ENCODE assay signal across 11 cellular contexts in the genomic region with DNA sequence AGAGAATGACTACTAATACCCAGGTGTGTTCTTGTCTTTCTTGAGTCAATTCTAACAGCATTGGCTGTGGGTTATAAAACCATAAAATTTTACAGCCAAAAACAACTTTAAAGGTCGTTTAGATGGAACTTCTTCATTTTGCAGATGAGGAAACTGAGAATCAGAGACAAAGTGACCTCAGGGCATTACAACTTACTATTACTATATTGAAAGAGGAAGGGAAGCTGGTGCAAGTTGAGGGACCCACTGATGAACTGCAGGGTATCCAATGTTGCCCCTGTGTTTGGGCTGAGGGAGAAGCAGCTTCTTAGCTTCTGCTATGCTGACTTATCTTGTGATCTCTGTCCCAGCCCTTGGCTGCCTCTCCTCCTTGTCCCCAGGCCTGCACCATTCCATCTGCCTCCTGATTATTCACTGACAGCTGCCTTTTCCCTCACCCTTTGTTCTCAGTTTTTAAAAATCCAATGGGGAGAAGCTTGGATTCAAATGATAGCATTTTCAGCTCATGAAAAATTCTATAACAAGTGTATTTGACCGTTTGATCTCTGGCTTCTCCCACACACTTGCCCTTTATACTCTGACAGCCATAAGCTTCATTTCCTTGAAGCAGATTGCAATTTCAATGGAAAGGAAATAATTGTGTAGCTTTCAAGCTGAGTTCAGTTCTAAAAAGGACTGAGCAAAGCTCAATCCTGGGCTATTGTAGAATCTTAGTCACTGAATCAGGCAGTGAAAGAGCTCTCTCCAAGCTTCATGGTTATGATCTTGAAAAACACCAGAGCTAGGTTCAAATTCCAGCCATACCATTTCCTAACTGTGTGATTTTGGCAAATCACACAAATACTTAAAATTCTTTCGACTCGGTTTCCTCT.
DNase-seq lines count a peak whose midpoint lies in the region; ATAC-seq, FAIRE-seq and TF ChIP-seq lines count a peak whose summit lies in the region.
"Had no signal": no experiment of that assay in that cellular context is flagged by ENCODE, and none has a peak within 500 bp of the region (broad histone marks: within the 10 kb centered on the region; RNA-seq: fewer than 3 reads in every experiment).

No MANE protein-coding gene starts in this region.

- no peak overlapping the region for H2BK15ac ChIP-seq in H1 (ENCODE audit: low read length)

- H3K23me2 ChIP-seq in H1 (ENCODE audit: low read depth, low read length), result no peaks in the 10 kb centered on the region

- H3F3A ChIP-seq in PC-9 (ENCODE audit: insufficient read depth, low read depth), result peaks cover 18% of the 10 kb centered on the region
- H3F3A ChIP-seq in MM.1S (ENCODE audit: insufficient read depth, low read length), result no peaks in the 10 kb centered on the region

- TF ChIP-seq POLR2A in H1 (IDR thresholded peaks at IDR 0.05; ENCODE audit: control extremely low read depth in 1 of 2, low read depth in 2 of 2, low read length in 2 of 2), result no peak

- H2BK20ac ChIP-seq in H1 (ENCODE audit: low read length), result no peak overlapping the region

- H3K9me2 ChIP-seq in PC-9 (ENCODE audit: insufficient read depth) (no peaks in the 10 kb centered on the region), MM.1S (replicated peaks; ENCODE audit: insufficient read depth, low read length) (no peaks in the 10 kb centered on the region)

- TF ChIP-seq EP300 in H1 (IDR thresholded peaks at IDR 0.05; ENCODE audit: borderline replicate concordance in 1 of 2, low read depth in 2 of 2, low read length in 2 of 2), result no peak

- H4K5ac ChIP-seq in H1 (ENCODE audit: insufficient read length, low read depth, low read length), result no peak overlapping the region

- H3K4me1 Mint-ChIP-seq in osteocyte (ENCODE audit: unreplicated experiment) (peaks cover 38% of the 10 kb centered on the region), natural killer cell (peaks cover 18 to 19% of the 10 kb centered on the region in 2 donors)

- no peak overlapping the region for H2BK120ac ChIP-seq in H1 (replicated peaks; ENCODE audit: low read depth, low read length)

- no peak overlapping the region for H2BK12ac ChIP-seq in H1 (ENCODE audit: low read depth, low read length)

- H3K56ac ChIP-seq in H1 (replicated peaks; ENCODE audit: insufficient read length, low read depth, low read length), result no peak overlapping the region

- H3K9me3 Mint-ChIP-seq in osteocyte (ENCODE audit: unreplicated experiment) (no peaks in the 10 kb centered on the region), natural killer cell (no peaks in the 10 kb centered on the region)
- H3K9me3 Mint-ChIP-seq: naive B cell had no signal

- intact Hi-C loops in PC-9 (cut with micrococcal nuclease; ENCODE audit: unreplicated experiment) (loop anchor here (5.0 kb wide), 3 partner anchors 148 to 283 kb away; no protein-coding TSS in a partner anchor), natural killer cell (cut with micrococcal nuclease) (loop anchor here (5.0 kb wide), 1 partner anchor 148 kb away; no protein-coding TSS in a partner anchor)

- no peak overlapping the region for H3K23ac ChIP-seq in H1 (ENCODE audit: insufficient read length)

- no peaks in the 10 kb centered on the region for H3K27me3 Mint-ChIP-seq in osteocyte (ENCODE audit: unreplicated experiment)
- H3K27me3 Mint-ChIP-seq in natural killer cell (ENCODE audit: low read depth in 2 of 2), result peaks cover 7 to 18% of the 10 kb centered on the region in 2 donors

- WGBS in H1 (ENCODE audit: extremely low coverage in 1 of 2, insufficient coverage in 1 of 2, insufficient read length in 1 of 2, insufficient replicate concordance in 2 of 2, low coverage in 1 of 2, low lambda C conversion rate in 2 of 2, missing lambda C conversion rate in 1 of 2), 2 experiments, result 80% methylated on average over 4 of the region's 4 CpGs; no CpG with 5 or more reads in 1 of the 2 experiments

- no peaks in the 10 kb centered on the region for H3K36me3 ChIP-seq in PC-9 (ENCODE audit: low read depth)
- no peaks in the 10 kb centered on the region for H3K36me3 ChIP-seq in H1 (ENCODE audit: control insufficient read depth in 2 of 4, insufficient read depth in 4 of 4, low read length in 3 of 4)
- H3K36me3 ChIP-seq in MM.1S (replicated peaks; ENCODE audit: insufficient read depth, low read length), result no peaks in the 10 kb centered on the region
- H3K36me3 ChIP-seq: upper lobe of left lung had no signal

- H3K79me1 ChIP-seq in H1 (ENCODE audit: low read depth, low read length), result no peaks in the 10 kb centered on the region

- H4K20me1 ChIP-seq in PC-9 (ENCODE audit: insufficient read depth) (no peaks in the 10 kb centered on the region), H1 (replicated peaks in 1 of 2; ENCODE audit: control insufficient read depth in 1 of 2, insufficient read depth in 2 of 2, low read length in 2 of 2) (no peaks in the 10 kb centered on the region), MM.1S (ENCODE audit: insufficient read depth, low read length) (no peaks in the 10 kb centered on the region)

- no peak overlapping the region for H2AK5ac ChIP-seq in H1 (ENCODE audit: low read depth, low read length)

- H3K4me2 ChIP-seq in PC-9 (peak overlapping the region; percentile 26; the same call in 1 of the 2 replicates), H1 (ENCODE audit: insufficient read depth in 1 of 2, low read depth in 2 of 2, low read length in 2 of 2) (no peak overlapping the region), MM.1S (ENCODE audit: low read depth, low read length) (no peak overlapping the region)

- CTCF ChIA-PET in PC-9 (lab: Charles Lee) (interaction anchor here (1.1 kb wide), 1 partner anchor 232 kb away, joined by 3 read pairs; no protein-coding TSS in a partner anchor), H1 (lab: Charles Lee; ENCODE audit: partially characterized antibody) (interaction anchor here (0.5 to 1.9 kb wide), 12 partner anchors 11 to 297 kb away, joined by 3 to 6 read pairs (median 4); a partner anchor contains a TSS)

- peak overlapping the region; percentile 35 for H3K27ac Mint-ChIP-seq in osteocyte (ENCODE audit: unreplicated experiment)
- H3K27ac Mint-ChIP-seq in natural killer cell, result no peak overlapping the region
- H3K27ac Mint-ChIP-seq: naive B cell had no signal

- H3K4me3 ChIP-seq in PC-9 (no peak overlapping the region), H1 (ENCODE audit: extremely low read depth in 1 of 4, insufficient read depth in 2 of 4, low read depth in 3 of 4, low read length in 4 of 4) (no peak overlapping the region), MM.1S (ENCODE audit: low read length) (no peak overlapping the region)
- H3K4me3 ChIP-seq: upper lobe of left lung had no signal

- ATAC-seq in natural killer cell (no peak), GM21515 (IDR thresholded peaks at IDR 0.05; ENCODE audit: unreplicated experiment) (no peak)

- H3K79me2 ChIP-seq in PC-9 (ENCODE audit: low read depth), result no peaks in the 10 kb centered on the region
- no peaks in the 10 kb centered on the region for H3K79me2 ChIP-seq in H1 (ENCODE audit: control insufficient read depth in 1 of 2, insufficient read depth in 2 of 2, low read length in 2 of 2)
- no peaks in the 10 kb centered on the region for H3K79me2 ChIP-seq in MM.1S (ENCODE audit: low read length)

- no peak overlapping the region for H2BK5ac ChIP-seq in H1 (ENCODE audit: low read depth, low read length)

- no peaks in the 10 kb centered on the region for H3K27me3 ChIP-seq in PC-9 (ENCODE audit: insufficient read depth, low read depth)
- no peaks in the 10 kb centered on the region for H3K27me3 ChIP-seq in H1 (replicated peaks in 1 of 4; ENCODE audit: control insufficient read depth in 3 of 4, extremely low read depth in 1 of 4, insufficient read depth in 3 of 4, low read length in 3 of 4)
- no peaks in the 10 kb centered on the region for H3K27me3 ChIP-seq in MM.1S (replicated peaks; ENCODE audit: insufficient read depth, low read length)
- H3K27me3 ChIP-seq: upper lobe of left lung had no signal

- peak; percentile 18 for DNase-seq in GM03348 (ENCODE audit: low spot score)
- no peak for DNase-seq in PC-9
- DNase-seq in H1 (ENCODE audit: low read depth in 1 of 2, low spot score in 2 of 2), result no peak
- DNase-seq in osteocyte (ENCODE audit: extremely low spot score, unreplicated experiment), result no peak
- DNase-seq in MM.1S, result no peak
- DNase-seq in GM19239 (ENCODE audit: insufficient read length, low spot score), result no peak
- no peak for DNase-seq in natural killer cell
- DNase-seq: naive B cell; stimulated activated CD4-positive, alpha-beta T cell treated with anti-CD3 and anti-CD28 coated beads, Interleukin-4, amount 100 ng/mL, for 4 hours; upper lobe of left lung had no signal

- H3K14ac ChIP-seq in H1 (ENCODE audit: insufficient read length), result no peak overlapping the region

- H2AFZ ChIP-seq in PC-9 (no peak overlapping the region), H1 (ENCODE audit: low read length) (0 out of 2 replicates have a peak overlapping the region, but pooled peaks have one; percentile 30), MM.1S (ENCODE audit: low read length) (no peak overlapping the region)

- H4K8ac ChIP-seq in H1 (ENCODE audit: extremely low read depth, insufficient read depth, low read length), result no peak overlapping the region

- peaks cover 49% of the 10 kb centered on the region for H3K4me1 ChIP-seq in PC-9 (replicated peaks; ENCODE audit: insufficient read depth)
- no peaks in the 10 kb centered on the region; a peak in 2 of 7 replicates for H3K4me1 ChIP-seq in H1 (replicated peaks in 1 of 4; ENCODE audit: control insufficient read depth in 3 of 4, insufficient read depth in 4 of 4, low read length in 3 of 4)
- no peaks in the 10 kb centered on the region for H3K4me1 ChIP-seq in MM.1S (ENCODE audit: low read length)

- no peak overlapping the region for H3K9ac ChIP-seq in H1 (replicated peaks in 1 of 4; ENCODE audit: extremely low read depth in 1 of 4, low read depth in 3 of 4, low read length in 3 of 4)
- no peak overlapping the region for H3K9ac ChIP-seq in MM.1S (ENCODE audit: low read length)

- BruUV-seq in PC-9 (replicated peaks; lab: Mats Ljungman, UMichigan), result no TSS peak

- H3K9me3 ChIP-seq in PC-9 (ENCODE audit: insufficient read depth, low read depth), result no peaks in the 10 kb centered on the region; the same call in 1 of the 2 replicates
- H3K9me3 ChIP-seq in H1 (ENCODE audit: insufficient read depth in 2 of 2, low read depth in 1 of 2, low read length in 1 of 2), result no peaks in the 10 kb centered on the region
- H3K9me3 ChIP-seq in MM.1S (replicated peaks; ENCODE audit: insufficient read depth, low read length), result no peaks in the 10 kb centered on the region
- H3K9me3 ChIP-seq: upper lobe of left lung had no signal

- H3K27ac ChIP-seq in PC-9 (peak overlapping the region; percentile 34), H1 (ENCODE audit: low read depth, low read length) (no peak overlapping the region), MM.1S (ENCODE audit: low read length) (no peak overlapping the region)

- FAIRE-seq in H1 (lab: Jason Lieb, UNC), result no peak
- FAIRE-seq in GM19239 (lab: Jason Lieb, UNC), result no peak

- H4K91ac ChIP-seq in H1 (replicated peaks; ENCODE audit: insufficient read length, low read length), result no peak overlapping the region

- H3K4me3 Mint-ChIP-seq in osteocyte (ENCODE audit: unreplicated experiment) (no peak overlapping the region), natural killer cell (no peak overlapping the region)
- H3K4me3 Mint-ChIP-seq: naive B cell had no signal

- no peaks in the 10 kb centered on the region for H3K36me3 Mint-ChIP-seq in osteocyte (ENCODE audit: unreplicated experiment)
- no peaks in the 10 kb centered on the region for H3K36me3 Mint-ChIP-seq in natural killer cell
- H3K36me3 Mint-ChIP-seq: naive B cell had no signal

- POLR2A ChIA-PET in PC-9 (lab: Charles Lee; ENCODE audit: unreplicated experiment), result interaction anchor here (0.5 to 1.3 kb wide), 8 partner anchors 12 to 872 kb away, joined by 3 to 10 read pairs (median 4); no protein-coding TSS in a partner anchor
- POLR2A ChIA-PET in H1 (lab: Charles Lee; ENCODE audit: partially characterized antibody), result interaction anchor here (1.9 kb wide), 1 partner anchor 224 kb away, joined by 10 read pairs; a partner anchor contains a TSS

- no peak overlapping the region for H3K18ac ChIP-seq in H1 (ENCODE audit: extremely low read depth, low read length)

- TF ChIP-seq CTCF in PC-9 (conservative IDR thresholded peaks at IDR 0.05), result no peak
- no peak for TF ChIP-seq CTCF in H1 (IDR thresholded peaks at IDR 0.05; ENCODE audit: control extremely low read depth in 1 of 3, insufficient read depth in 1 of 3, low read depth in 1 of 3, low read length in 3 of 3)
- TF ChIP-seq CTCF in osteocyte (IDR thresholded peaks at IDR 0.05), result no peak
- no peak for TF ChIP-seq CTCF in MM.1S (IDR thresholded peaks at IDR 0.05; ENCODE audit: low read length)
- TF ChIP-seq CTCF in natural killer cell (IDR thresholded peaks at IDR 0.05), result no peak

- no peak for TF ChIP-seq RAD21 in H1 (IDR thresholded peaks at IDR 0.05 in 1 of 2, conservative IDR thresholded peaks at IDR 0.05 in 1 of 2; ENCODE audit: low read depth in 2 of 2, low read length in 2 of 2)

- H3K4ac ChIP-seq in H1 (replicated peaks; ENCODE audit: insufficient read length, low read depth, low read length), result no peak overlapping the region
